In the genomic region with DNA sequence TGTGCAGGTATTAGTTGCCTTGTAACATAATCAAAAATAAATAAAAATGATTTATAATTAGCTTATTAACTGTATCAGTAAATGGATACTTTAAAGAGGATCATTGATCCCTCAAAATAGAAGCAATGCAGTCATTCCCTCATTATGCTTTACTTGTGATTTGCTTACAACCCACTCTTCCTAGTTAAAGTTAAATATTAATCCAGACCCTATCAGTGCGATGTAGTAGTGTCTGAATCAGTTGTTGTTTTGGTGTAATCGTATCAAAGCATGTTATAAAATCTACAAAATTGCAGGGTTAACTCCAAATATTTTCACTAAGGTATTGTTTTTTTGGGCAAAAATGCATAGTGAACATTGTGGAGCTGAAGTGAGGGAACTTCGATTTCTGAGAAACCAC, we compare ENCODE assay signal across 13 cellular contexts. TPM values are rescaled to one million over a fixed set of nuclear protein-coding genes. Genes with fewer than 3 reads are reported as not detected.
DNase-seq lines count a peak whose midpoint lies in the region; ATAC-seq and TF ChIP-seq lines count a peak whose summit lies in the region.
"Had no signal": no experiment of that assay in that cellular context is flagged by ENCODE, and none has a peak within 500 bp of the region (broad histone marks: within the 10 kb centered on the region; RNA-seq: fewer than 3 reads in every experiment).

No MANE protein-coding gene starts in this region.

- no peak for TF ChIP-seq CTCF in HFFc6 (IDR thresholded peaks at IDR 0.05)
- no peak for TF ChIP-seq CTCF in progenitor cell of endocrine pancreas (IDR thresholded peaks at IDR 0.05; ENCODE audit: unreplicated experiment)
- TF ChIP-seq CTCF in nephron progenitor cell (IDR thresholded peaks at IDR 0.05), result no peak

- H3K4me1 ChIP-seq in BLaER1, result peaks cover 100% of the 10 kb centered on the region
- peaks cover 22 to 60% of the 10 kb centered on the region in 2 donors for H3K4me1 ChIP-seq in naive thymus-derived CD4-positive, alpha-beta T cell (ENCODE audit: control insufficient read depth in 2 of 2, insufficient read depth in 2 of 2, low read length in 2 of 2)

- POLR2A ChIA-PET in activated naive CD8-positive, alpha-beta T cell treated with anti-CD3 and anti-CD28 coated beads, Interleukin-2, amount 10 ng/mL, durations not matched to agents 7 days and 5 days (lab: Charles Lee), result interaction anchor here (0.8 to 1.2 kb wide), 2 partner anchors 18 to 97 kb away, joined by 3 to 9 read pairs; partner anchors contain the start of genes SRD5A1 and TENT4A
- POLR2A ChIA-PET in naive thymus-derived CD4-positive, alpha-beta T cell (lab: Charles Lee), result interaction anchor here (1.6 to 2.5 kb wide), 3 partner anchors 15 to 98 kb away, joined by 4 to 7 read pairs (median 5); partner anchors contain the start of genes NSUN2 and SRD5A1

- H3K36me3 Mint-ChIP-seq in HFFc6 (ENCODE audit: low read depth) (peaks cover 13% of the 10 kb centered on the region; the same call in 1 of the 2 replicates), progenitor cell of endocrine pancreas (ENCODE audit: insufficient read depth) (peaks cover 1% of the 10 kb centered on the region), nephron progenitor cell (ENCODE audit: low read depth) (peaks cover 11% of the 10 kb centered on the region)
- peaks cover 16% of the 10 kb centered on the region for H3K36me3 Mint-ChIP-seq in activated naive CD8-positive, alpha-beta T cell treated with anti-CD3 and anti-CD28 coated beads, Interleukin-2, amount 10 ng/mL, durations not matched to agents 7 days and 5 days
- peaks cover 0 to 25% (median 0%) of the 10 kb centered on the region in 5 donors for H3K36me3 Mint-ChIP-seq in naive thymus-derived CD4-positive, alpha-beta T cell

- H3K9me3 Mint-ChIP-seq in HFFc6 (no peaks in the 10 kb centered on the region), progenitor cell of endocrine pancreas (ENCODE audit: low read depth) (no peaks in the 10 kb centered on the region), nephron progenitor cell (no peaks in the 10 kb centered on the region)
- no peaks in the 10 kb centered on the region for H3K9me3 Mint-ChIP-seq in activated naive CD8-positive, alpha-beta T cell treated with anti-CD3 and anti-CD28 coated beads, Interleukin-2, amount 10 ng/mL, durations not matched to agents 7 days and 5 days
- peaks cover 0 to 2% (median 0%) of the 10 kb centered on the region in 11 donors for H3K9me3 Mint-ChIP-seq in naive thymus-derived CD4-positive, alpha-beta T cell

- H3K27me3 ChIP-seq in BLaER1, result no peaks in the 10 kb centered on the region
- H3K27me3 ChIP-seq in naive thymus-derived CD4-positive, alpha-beta T cell (ENCODE audit: control insufficient read depth in 2 of 2, insufficient read depth in 2 of 2, low read length in 2 of 2), result no peaks in the 10 kb centered on the region
- H3K27me3 ChIP-seq: dorsolateral prefrontal cortex, gastroesophageal sphincter had no signal

- peak overlapping the region; percentile 65; the same call in 1 of the 2 replicates for H3K4me2 ChIP-seq in BLaER1

- DNase-seq in HFFc6 (no peak), progenitor cell of endocrine pancreas (ENCODE audit: low spot score, unreplicated experiment) (no peak), nephron progenitor cell (no peak), GF-D8 (lab: John Stamatoyannopoulos, UW) (no peak)
- no peak for DNase-seq in activated naive CD8-positive, alpha-beta T cell treated with anti-CD3 and anti-CD28 coated beads, Interleukin-2, amount 10 ng/mL, durations not matched to agents 7 days and 5 days
- DNase-seq in naive thymus-derived CD4-positive, alpha-beta T cell, result no peak
- DNase-seq: NCI-H2081, NCI-H524 treated with DMSO at 0.1 percent for 48 hours, retina, T-helper 1 cell had no signal

- H3K27me3 Mint-ChIP-seq in HFFc6 (ENCODE audit: insufficient read depth) (no peaks in the 10 kb centered on the region; the same call in 1 of the 2 replicates), progenitor cell of endocrine pancreas (no peaks in the 10 kb centered on the region), nephron progenitor cell (ENCODE audit: low read depth, poor library complexity) (no peaks in the 10 kb centered on the region)
- no peaks in the 10 kb centered on the region for H3K27me3 Mint-ChIP-seq in activated naive CD8-positive, alpha-beta T cell treated with anti-CD3 and anti-CD28 coated beads, Interleukin-2, amount 10 ng/mL, durations not matched to agents 7 days and 5 days
- H3K27me3 Mint-ChIP-seq in naive thymus-derived CD4-positive, alpha-beta T cell, result no peaks in the 10 kb centered on the region

- no peak overlapping the region for H3K4me3 ChIP-seq in BLaER1
- no peak overlapping the region for H3K4me3 ChIP-seq in naive thymus-derived CD4-positive, alpha-beta T cell (ENCODE audit: low read length)
- H3K4me3 ChIP-seq: gastroesophageal sphincter had no signal

- H3K4me3 Mint-ChIP-seq in HFFc6 (peak overlapping the region; percentile 86; the same call in 1 of the 2 replicates), progenitor cell of endocrine pancreas (ENCODE audit: low read depth) (no peak overlapping the region), nephron progenitor cell (no peak overlapping the region)
- no peak overlapping the region for H3K4me3 Mint-ChIP-seq in activated naive CD8-positive, alpha-beta T cell treated with anti-CD3 and anti-CD28 coated beads, Interleukin-2, amount 10 ng/mL, durations not matched to agents 7 days and 5 days
- H3K4me3 Mint-ChIP-seq in naive thymus-derived CD4-positive, alpha-beta T cell, result no peak overlapping the region

- peaks cover 40% of the 10 kb centered on the region for H3K36me3 ChIP-seq in BLaER1
- peaks cover 0 to 12% (median 0%) of the 10 kb centered on the region in 3 experiments for H3K36me3 ChIP-seq in naive thymus-derived CD4-positive, alpha-beta T cell (ENCODE audit: control insufficient read depth in 2 of 3, insufficient read depth in 3 of 3, low read length in 3 of 3)
- H3K36me3 ChIP-seq: gastroesophageal sphincter had no signal

- no peaks in the 10 kb centered on the region for H3K9me3 ChIP-seq in BLaER1
- H3K9me3 ChIP-seq in naive thymus-derived CD4-positive, alpha-beta T cell (ENCODE audit: control insufficient read depth in 2 of 3, low read length in 3 of 3), result no peaks in the 10 kb centered on the region
- H3K9me3 ChIP-seq: gastroesophageal sphincter had no signal

- CTCF ChIA-PET in naive thymus-derived CD4-positive, alpha-beta T cell (lab: Charles Lee), result interaction anchor here (1.2 to 1.5 kb wide), 3 partner anchors 12 to 91 kb away, joined by 3 to 5 read pairs (median 5); no protein-coding TSS in a partner anchor

- H3K9ac ChIP-seq in BLaER1, result no peak overlapping the region

- H3K27ac Mint-ChIP-seq in HFFc6 (peak overlapping the region; percentile 99), progenitor cell of endocrine pancreas (no peak overlapping the region), nephron progenitor cell (no peak overlapping the region)
- H3K27ac Mint-ChIP-seq in activated naive CD8-positive, alpha-beta T cell treated with anti-CD3 and anti-CD28 coated beads, Interleukin-2, amount 10 ng/mL, durations not matched to agents 7 days and 5 days, result peak overlapping the region; percentile 4
- H3K27ac Mint-ChIP-seq in naive thymus-derived CD4-positive, alpha-beta T cell, result peak overlapping the region in 6 of 9 donors; percentile 8 to 68 (median 58)

- H3K4me1 Mint-ChIP-seq in HFFc6 (ENCODE audit: low read depth), result peaks cover 82% of the 10 kb centered on the region
- peaks cover 67% of the 10 kb centered on the region for H3K4me1 Mint-ChIP-seq in activated naive CD8-positive, alpha-beta T cell treated with anti-CD3 and anti-CD28 coated beads, Interleukin-2, amount 10 ng/mL, durations not matched to agents 7 days and 5 days
- peaks cover 71 to 97% (median 92%) of the 10 kb centered on the region in 7 donors for H3K4me1 Mint-ChIP-seq in naive thymus-derived CD4-positive, alpha-beta T cell
- peaks cover 36% of the 10 kb centered on the region for H3K4me1 Mint-ChIP-seq in progenitor cell of endocrine pancreas (ENCODE audit: low read depth)
- H3K4me1 Mint-ChIP-seq in nephron progenitor cell, result peaks cover 80% of the 10 kb centered on the region

- peaks cover 100% of the 10 kb centered on the region for H4K20me1 ChIP-seq in BLaER1

- intact Hi-C loops in naive thymus-derived CD4-positive, alpha-beta T cell (cut with micrococcal nuclease), result no loop called here

- H3K27ac ChIP-seq in BLaER1, result no peak overlapping the region
- no peak overlapping the region for H3K27ac ChIP-seq in naive thymus-derived CD4-positive, alpha-beta T cell (ENCODE audit: low read depth, low read length)
- H3K27ac ChIP-seq: gastroesophageal sphincter had no signal

- no peak for ATAC-seq in activated naive CD8-positive, alpha-beta T cell treated with anti-CD3 and anti-CD28 coated beads, Interleukin-2, amount 10 ng/mL, durations not matched to agents 7 days and 5 days (ENCODE audit: low read depth)
- ATAC-seq in naive thymus-derived CD4-positive, alpha-beta T cell, result no peak
- ATAC-seq: gastroesophageal sphincter had no signal

RNA-seq across cellular contexts. Expression of gene TENT4A, which starts 17.6 kb away (rescaled TPM):
- total RNA-seq in HFFc6 (2021; fragmentation: NEBNext Ultra II Directional; extraction: Animal tissue kit (Norgen Biotek cat#: 25700)), result 10 to 100 TPM; 19.8 to 23.8 (median 21.7) TPM
- total RNA-seq in activated naive CD8-positive, alpha-beta T cell treated with anti-CD3 and anti-CD28 coated beads, Interleukin-2, amount 10 ng/mL, durations not matched to agents 7 days and 5 days, result 10 to 100 TPM; 47.0 to 47.1 TPM
- 10 to 100 TPM; 34.9 to 61.4 (median 52.2) TPM for total RNA-seq in naive thymus-derived CD4-positive, alpha-beta T cell
- polyA plus RNA-seq in naive thymus-derived CD4-positive, alpha-beta T cell, result 1 to 10 TPM; 1.6 to 2.2 TPM
- total RNA-seq in progenitor cell of endocrine pancreas, result 30.0 and 31.8 TPM in 2 replicates

Comparison
In these comparisons a context has a peak if more than half of its experiments do, and no peak if none do; other contexts are left out.
1. H3K27ac Mint-ChIP-seq: peak in HFFc6 (single experiment), activated naive CD8-positive, alpha-beta T cell treated with anti-CD3 and anti-CD28 coated beads, Interleukin-2, amount 10 ng/mL, durations not matched to agents 7 days and 5 days (single experiment) and naive thymus-derived CD4-positive, alpha-beta T cell (6 of 9); none in progenitor cell of endocrine pancreas (single experiment) and nephron progenitor cell (single experiment).